In genomic region chr15:90049666-90050604, GRCh38 we compare ENCODE assay signal across 22 cellular contexts. TPM values are rescaled to one million over a fixed set of nuclear protein-coding genes. Genes with fewer than 3 reads are reported as not detected.
DNase-seq lines count a peak whose midpoint lies in the region; ATAC-seq, FAIRE-seq and TF ChIP-seq lines count a peak whose summit lies in the region.
"Had no signal": no experiment of that assay in that cellular context is flagged by ENCODE, and none has a peak within 500 bp of the region (broad histone marks: within the 10 kb centered on the region; RNA-seq: fewer than 3 reads in every experiment).

No MANE protein-coding gene starts in this region.

- no peaks in the 10 kb centered on the region for H3K36me3 ChIP-seq in CD8-positive, alpha-beta T cell (ENCODE audit: insufficient read depth, low read length)
- H3K36me3 ChIP-seq in astrocyte (ENCODE audit: insufficient read depth, low read length) (no peaks in the 10 kb centered on the region), lower lobe of right lung (no peaks in the 10 kb centered on the region)
- H3K36me3 ChIP-seq: thoracic aorta had no signal

- no peaks in the 10 kb centered on the region for H3K9me3 ChIP-seq in CD8-positive, alpha-beta T cell (ENCODE audit: low read length)
- H3K9me3 ChIP-seq in astrocyte (ENCODE audit: insufficient read depth, low read depth, low read length) (no peaks in the 10 kb centered on the region), lower lobe of right lung (no peaks in the 10 kb centered on the region)
- H3K9me3 ChIP-seq: thoracic aorta had no signal

- intact Hi-C loops in CD8-positive, alpha-beta T cell (cut with DNase I, micrococcal nuclease): no loop called here
- intact Hi-C loops in natural killer cell (cut with micrococcal nuclease): no loop called here
- intact Hi-C loops in lower lobe of right lung (cut with DNase I): no loop called here

- DNase-seq in Ammon's horn (ENCODE audit: low spot score): peak; percentile 73
- no peak for DNase-seq in CD8-positive, alpha-beta T cell
- no peak for DNase-seq in astrocyte (ENCODE audit: low read depth)
- DNase-seq in natural killer cell: no peak
- no peak for DNase-seq in DMS53 treated with DMSO at 0.1 percent for 48 hours (lab: John Stamatoyannopoulos, UW; ENCODE audit: unreplicated experiment)
- no peak for DNase-seq in lower lobe of right lung
- DNase-seq: activated CD4-positive, alpha-beta T cell treated with anti-CD3 and anti-CD28 coated beads for 4 hours; activated naive CD4-positive, alpha-beta T cell treated with anti-CD3 and anti-CD28 coated beads, Interleukin-2, amount 50 U/mL, for 16 hours; activated T-cell treated with anti-CD3 and anti-CD28 coated beads for 4 hours; head of caudate nucleus; islet precursor cell; NCI-H2029 treated with DMSO at 0.1 percent for 48 hours; NCI-H69; occipital lobe; PC-3; stimulated activated CD4-positive, alpha-beta T cell treated with anti-CD3 and anti-CD28 coated beads, Interleukin-4, amount 100 ng/mL, for 1 hour had no signal

- no peak overlapping the region for H2AFZ ChIP-seq in astrocyte (ENCODE audit: low read depth, low read length)

- no peak overlapping the region for H3K9ac ChIP-seq in astrocyte (ENCODE audit: low read length)

- H3K27ac Mint-ChIP-seq in CD8-positive, alpha-beta T cell: peak overlapping the region; percentile 35
- H3K27ac Mint-ChIP-seq in astrocyte (ENCODE audit: unreplicated experiment): peak overlapping the region; percentile 14
- H3K27ac Mint-ChIP-seq in natural killer cell: peak overlapping the region; percentile 65
- H3K27ac Mint-ChIP-seq: mesothelial cell of epicardium had no signal

- H3K4me3 ChIP-seq in CD8-positive, alpha-beta T cell (ENCODE audit: low read depth, low read length): no peak overlapping the region
- H3K4me3 ChIP-seq in astrocyte (ENCODE audit: insufficient read depth, low read depth, low read length): no peak overlapping the region
- H3K4me3 ChIP-seq in lower lobe of right lung: no peak overlapping the region
- H3K4me3 ChIP-seq: thoracic aorta had no signal

- CTCF ChIA-PET in CD8-positive, alpha-beta T cell (lab: Charles Lee): interaction anchor here (1.3 kb wide), 1 partner anchor 11 kb away, joined by 4 read pairs; no protein-coding TSS in a partner anchor

- H3K36me3 Mint-ChIP-seq in CD8-positive, alpha-beta T cell: peaks cover under 1% of the 10 kb centered on the region
- H3K36me3 Mint-ChIP-seq in astrocyte (ENCODE audit: low read depth, unreplicated experiment): peaks cover 1% of the 10 kb centered on the region
- no peaks in the 10 kb centered on the region for H3K36me3 Mint-ChIP-seq in natural killer cell
- H3K36me3 Mint-ChIP-seq: mesothelial cell of epicardium had no signal

- no peaks in the 10 kb centered on the region for H3K27me3 Mint-ChIP-seq in CD8-positive, alpha-beta T cell (ENCODE audit: low read depth)
- no peaks in the 10 kb centered on the region for H3K27me3 Mint-ChIP-seq in astrocyte (ENCODE audit: low read depth, unreplicated experiment)
- no peaks in the 10 kb centered on the region for H3K27me3 Mint-ChIP-seq in natural killer cell (ENCODE audit: low read depth in 2 of 2)

- H3K27ac ChIP-seq in CD8-positive, alpha-beta T cell (ENCODE audit: low read depth, low read length): no peak overlapping the region
- H3K27ac ChIP-seq in astrocyte (ENCODE audit: low read depth, low read length) (no peak overlapping the region), lower lobe of right lung (no peak overlapping the region)
- H3K27ac ChIP-seq: thoracic aorta had no signal

- H3K79me2 ChIP-seq in astrocyte (ENCODE audit: insufficient read depth, low read length): peaks cover 16% of the 10 kb centered on the region

- H3K4me3 Mint-ChIP-seq in CD8-positive, alpha-beta T cell: no peak overlapping the region
- H3K4me3 Mint-ChIP-seq in astrocyte (ENCODE audit: unreplicated experiment) (no peak overlapping the region), natural killer cell (no peak overlapping the region)
- H3K4me3 Mint-ChIP-seq: mesothelial cell of epicardium had no signal

- TF ChIP-seq CTCF in CD8-positive, alpha-beta T cell (IDR thresholded peaks at IDR 0.05): no peak
- TF ChIP-seq CTCF in astrocyte (IDR thresholded peaks at IDR 0.05; ENCODE audit: insufficient read depth, low read depth, low read length) (no peak), natural killer cell (IDR thresholded peaks at IDR 0.05) (no peak), lower lobe of right lung (IDR thresholded peaks at IDR 0.05) (no peak)

- no peaks in the 10 kb centered on the region for H3K9me3 Mint-ChIP-seq in CD8-positive, alpha-beta T cell
- H3K9me3 Mint-ChIP-seq in astrocyte (ENCODE audit: unreplicated experiment): peaks cover 1% of the 10 kb centered on the region
- no peaks in the 10 kb centered on the region for H3K9me3 Mint-ChIP-seq in natural killer cell
- H3K9me3 Mint-ChIP-seq: mesothelial cell of epicardium had no signal

- FAIRE-seq in astrocyte (lab: Jason Lieb, UNC): no peak
- FAIRE-seq: bronchial epithelial cell, H1 had no signal

- H4K20me1 ChIP-seq in astrocyte (ENCODE audit: insufficient read depth, low read length): peaks cover 74% of the 10 kb centered on the region

- no peak overlapping the region for H3K4me2 ChIP-seq in astrocyte (ENCODE audit: low read length)

- H3K27me3 ChIP-seq in CD8-positive, alpha-beta T cell (ENCODE audit: insufficient read depth, low read length): no peaks in the 10 kb centered on the region
- H3K27me3 ChIP-seq in astrocyte (ENCODE audit: insufficient read depth, low read length) (no peaks in the 10 kb centered on the region), lower lobe of right lung (ENCODE audit: low read depth) (no peaks in the 10 kb centered on the region)

- no peaks in the 10 kb centered on the region for H3K4me1 ChIP-seq in CD8-positive, alpha-beta T cell (ENCODE audit: insufficient read depth, low read length)
- H3K4me1 ChIP-seq in astrocyte (ENCODE audit: insufficient read depth, low read length) (no peaks in the 10 kb centered on the region), lower lobe of right lung (peaks cover 54% of the 10 kb centered on the region)

- peaks cover 8% of the 10 kb centered on the region for H3K4me1 Mint-ChIP-seq in CD8-positive, alpha-beta T cell (ENCODE audit: low read depth)
- peaks cover 4% of the 10 kb centered on the region for H3K4me1 Mint-ChIP-seq in astrocyte (ENCODE audit: low read depth, unreplicated experiment)
- peaks cover 43 to 58% of the 10 kb centered on the region in 2 donors for H3K4me1 Mint-ChIP-seq in natural killer cell

- ATAC-seq in CD8-positive, alpha-beta T cell: no peak
- ATAC-seq in natural killer cell: no peak
- ATAC-seq in lower lobe of right lung: no peak
- no peak for ATAC-seq in GM19351 (IDR thresholded peaks at IDR 0.05; ENCODE audit: unreplicated experiment)
- ATAC-seq in HG02973 (IDR thresholded peaks at IDR 0.05; ENCODE audit: unreplicated experiment): no peak
- ATAC-seq: PC-3 had no signal

- POLR2A ChIA-PET in CD8-positive, alpha-beta T cell (lab: Charles Lee): interaction anchor here (0.6 kb wide), 1 partner anchor 276 kb away, joined by 6 read pairs; no protein-coding TSS in a partner anchor

RNA-seq across cellular contexts. Expression of gene ZNF710, which starts 48.8 kb away (rescaled TPM):
- 1 to 10 TPM; 2.5 to 4.2 TPM for total RNA-seq in CD8-positive, alpha-beta T cell
- total RNA-seq in astrocyte (26.9 and 27.2 TPM in 2 replicates), natural killer cell (10 to 100 TPM; 26.5 to 43.1 (median 26.6) TPM), lower lobe of right lung (50.7 TPM)

RNA-seq across cellular contexts. Expression of gene IDH2, which starts 52.3 kb away (rescaled TPM):
- 10 to 100 TPM; 41.5 to 42.2 TPM for total RNA-seq in CD8-positive, alpha-beta T cell
- total RNA-seq in astrocyte (76.6 and 87.3 TPM in 2 replicates), natural killer cell (10 to 100 TPM; 72.3 to 91.5 (median 81.0) TPM), lower lobe of right lung (46.7 TPM)

Comparison
In these comparisons a context has a peak if more than half of its experiments do, and no peak if none do; other contexts are left out.
1. H3K27ac Mint-ChIP-seq: peak in every context shown above with its lines; median percentile 65 in natural killer cell; 35 in CD8-positive, alpha-beta T cell; 14 in astrocyte.